3 cellular contexts compared by ENCODE assay signal in genomic region chr2:24014902-24015301, GRCh38. TPM values are rescaled to one million over a fixed set of nuclear protein-coding genes. Genes with fewer than 3 reads are reported as not detected.
"Had no signal": no experiment of that assay in that cellular context is flagged by ENCODE, and none has a peak within 500 bp of the region (broad histone marks: within the 10 kb centered on the region; RNA-seq: fewer than 3 reads in every experiment).

No MANE protein-coding gene starts in this region.

RNA-seq across cellular contexts. Expression of gene MFSD2B, which starts 5.0 kb away (rescaled TPM):
- total RNA-seq: activated CD4-positive, alpha-beta T cell treated with anti-CD3 and anti-CD28 coated beads, Interleukin-2, amount 10 ng/mL, durations not matched to agents 7 days and 5 days; cardiac septum; SK-MEL-5 had no signal
